15 cellular contexts compared by ENCODE assay signal in the genomic region with DNA sequence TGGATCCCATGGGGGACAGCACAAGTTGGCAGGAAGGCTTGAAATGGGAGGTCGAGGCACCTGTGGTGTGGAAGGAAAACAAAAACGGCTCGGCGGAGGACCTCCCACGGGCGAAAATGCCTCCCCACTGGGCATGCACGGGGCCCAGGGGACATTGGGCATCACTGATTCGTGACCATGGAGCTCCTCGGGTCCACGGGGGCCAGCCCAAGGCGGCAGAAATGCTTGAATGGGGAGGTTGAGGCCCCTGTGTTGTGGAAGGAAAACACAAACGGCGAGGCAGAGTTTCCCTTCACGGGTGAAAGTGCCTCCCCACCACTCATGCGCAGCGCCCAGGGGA.
DNase-seq lines count a peak whose midpoint lies in the region; TF ChIP-seq lines count a peak whose summit lies in the region.
"Had no signal": no experiment of that assay in that cellular context is flagged by ENCODE, and none has a peak within 500 bp of the region (broad histone marks: within the 10 kb centered on the region; RNA-seq: fewer than 3 reads in every experiment).

No MANE protein-coding gene starts in this region.

- H3K4me3 Mint-ChIP-seq in CD14-positive monocyte, result no peak overlapping the region
- H3K4me3 Mint-ChIP-seq: dendritic cell treated with granulocyte-macrophage colony-stimulating factor and Interleukin-4, amounts not matched to agents 40 ng/mL and 50 ng/mL, for 4 days had no signal

- WGBS in ovary, 3 donors, result 58 to 67% (median 63%) methylated on average over 16 of the region's 16 CpGs

- TF ChIP-seq POLR2A in ovary (IDR thresholded peaks at IDR 0.05), result no peak

- peaks cover 0 to 11% of the 10 kb centered on the region in 2 donors for H3K9me3 ChIP-seq in ovary

- no peaks in the 10 kb centered on the region for H3K4me1 Mint-ChIP-seq in CD14-positive monocyte

- peaks cover 0 to 2% (median 0%) of the 10 kb centered on the region in 3 donors for H3K27me3 Mint-ChIP-seq in CD14-positive monocyte (ENCODE audit: low read depth in 3 of 3)
- H3K27me3 Mint-ChIP-seq: dendritic cell treated with granulocyte-macrophage colony-stimulating factor and Interleukin-4, amounts not matched to agents 40 ng/mL and 50 ng/mL, for 4 days had no signal

- no peak overlapping the region for H3K27ac ChIP-seq in ovary
- H3K27ac ChIP-seq: esophagus muscularis mucosa, KMS-11, SJSA1 had no signal

- H3K4me1 ChIP-seq in ovary (ENCODE audit: insufficient read depth), result no peaks in the 10 kb centered on the region
- H3K4me1 ChIP-seq: esophagus muscularis mucosa, SJSA1 had no signal

- intact Hi-C loops in CD14-positive monocyte (cut with micrococcal nuclease), result no loop called here
- intact Hi-C loops in head of caudate nucleus (cut with DNase I), result no loop called here
- intact Hi-C loops in ovary (cut with DNase I), result no loop called here

- no peak for TF ChIP-seq EP300 in ovary (IDR thresholded peaks at IDR 0.05)

- H3K27me3 ChIP-seq in ovary, result no peaks in the 10 kb centered on the region
- H3K27me3 ChIP-seq: SJSA1 had no signal

- peaks cover 72 to 96% (median 86%) of the 10 kb centered on the region in 7 donors for H3K9me3 Mint-ChIP-seq in CD14-positive monocyte

- DNase-seq in AG08396 (ENCODE audit: low spot score) (peak; percentile 0), CD14-positive monocyte (ENCODE audit: low spot score) (peak; percentile 38), head of caudate nucleus (peak in 24 of 42 donors; percentile 0 to 40 (median 6)), ovary (peak in 3 of 5 donors; percentile 2 to 4 (median 3)), NCI-H446 (lab: John Stamatoyannopoulos, UW) (no peak), NCI-H1930 (lab: John Stamatoyannopoulos, UW) (no peak), UCSD-AML1 (lab: John Stamatoyannopoulos, UW; ENCODE audit: unreplicated experiment) (no peak), NCI-H226 (no peak)
- DNase-seq: AML-193, NCI-H1417, T-helper 9 cell had no signal

- no peak overlapping the region for H3K4me3 ChIP-seq in ovary
- H3K4me3 ChIP-seq: esophagus muscularis mucosa, SJSA1 had no signal

- H3K36me3 ChIP-seq in ovary, result no peaks in the 10 kb centered on the region
- H3K36me3 ChIP-seq: esophagus muscularis mucosa, SJSA1 had no signal

- no peaks in the 10 kb centered on the region for H3K36me3 Mint-ChIP-seq in CD14-positive monocyte

- no peak for TF ChIP-seq CTCF in CD14-positive monocyte (IDR thresholded peaks at IDR 0.05)
- TF ChIP-seq CTCF in ovary (IDR thresholded peaks at IDR 0.05), result no peak

- H3K27ac Mint-ChIP-seq in CD14-positive monocyte, result no peak overlapping the region
- H3K27ac Mint-ChIP-seq: dendritic cell treated with granulocyte-macrophage colony-stimulating factor and Interleukin-4, amounts not matched to agents 40 ng/mL and 50 ng/mL, for 4 days had no signal

Comparison
In these comparisons a context has a peak if more than half of its experiments do, and no peak if none do; other contexts are left out.
1. DNase-seq: peak in AG08396 (single experiment), CD14-positive monocyte (single experiment), head of caudate nucleus (24 of 42) and ovary (3 of 5); none in NCI-H446 (0 of 2), NCI-H1930 (0 of 2), UCSD-AML1 (single experiment) and NCI-H226 (single experiment).